10 cellular contexts compared by ENCODE assay signal in genomic region chr20:51023617-51024155, GRCh38. TPM values are rescaled to one million over a fixed set of nuclear protein-coding genes. Genes with fewer than 3 reads are reported as not detected.
DNase-seq lines count a peak whose midpoint lies in the region; ATAC-seq, FAIRE-seq and TF ChIP-seq lines count a peak whose summit lies in the region.
"Had no signal": no experiment of that assay in that cellular context is flagged by ENCODE, and none has a peak within 500 bp of the region (broad histone marks: within the 10 kb centered on the region; RNA-seq: fewer than 3 reads in every experiment).

No MANE protein-coding gene starts in this region.

- H3K4me1 Mint-ChIP-seq in MCF 10A (ENCODE audit: insufficient read depth, unreplicated experiment) = peaks cover 15% of the 10 kb centered on the region

- H3K9me3 ChIP-seq in heart left ventricle = no peaks in the 10 kb centered on the region
- H3K9me3 ChIP-seq in mucosa of rectum (ENCODE audit: control insufficient read depth in 2 of 2, low read length in 2 of 2) = no peaks in the 10 kb centered on the region
- no peaks in the 10 kb centered on the region for H3K9me3 ChIP-seq in vagina
- no peaks in the 10 kb centered on the region for H3K9me3 ChIP-seq in PC-9 (ENCODE audit: insufficient read depth, low read depth)

- H3K9me2 ChIP-seq in PC-9 (ENCODE audit: insufficient read depth) = no peaks in the 10 kb centered on the region

- peaks cover 9% of the 10 kb centered on the region for H3K36me3 Mint-ChIP-seq in MCF 10A (ENCODE audit: insufficient read depth, unreplicated experiment)

- no peaks in the 10 kb centered on the region for H3K9me3 Mint-ChIP-seq in MCF 10A (ENCODE audit: unreplicated experiment)

- BruUV-seq in MCF 10A (replicated peaks; lab: Mats Ljungman, UMichigan) = no TSS peak
- BruUV-seq in PC-9 (replicated peaks; lab: Mats Ljungman, UMichigan) = no TSS peak

- intact Hi-C loops in heart left ventricle (cut with DNase I) (no loop called here), Right ventricle myocardium inferior (cut with DNase I) (no loop called here), MCF 10A (cut with micrococcal nuclease) (no loop called here), vagina (cut with DNase I) (no loop called here), PC-9 (cut with micrococcal nuclease; ENCODE audit: unreplicated experiment) (no loop called here)

- H3K36me3 ChIP-seq in heart left ventricle (no peaks in the 10 kb centered on the region), mucosa of rectum (ENCODE audit: control insufficient read depth in 2 of 2, insufficient read depth in 2 of 2, low read length in 2 of 2) (no peaks in the 10 kb centered on the region), vagina (no peaks in the 10 kb centered on the region), PC-9 (ENCODE audit: low read depth) (no peaks in the 10 kb centered on the region)

- no peak overlapping the region for H3K27ac ChIP-seq in heart left ventricle
- H3K27ac ChIP-seq in mucosa of rectum (ENCODE audit: low read depth in 2 of 2, low read length in 2 of 2) = no peak overlapping the region
- H3K27ac ChIP-seq in vagina = no peak overlapping the region
- no peak overlapping the region for H3K27ac ChIP-seq in PC-9

- WGBS in heart left ventricle, 4 donors = 19 to 31% (median 24%) methylated on average over 22 to 30 of the region's 30 CpGs

- no peaks in the 10 kb centered on the region for H4K20me1 ChIP-seq in PC-9 (ENCODE audit: insufficient read depth)

- H3K27me3 ChIP-seq in heart left ventricle = peaks cover 20 to 92% (median 48%) of the 10 kb centered on the region in 9 donors
- peaks cover 19 to 27% of the 10 kb centered on the region in 2 donors for H3K27me3 ChIP-seq in mucosa of rectum (ENCODE audit: control insufficient read depth in 2 of 2, insufficient read depth in 2 of 2, low read length in 2 of 2)
- no peaks in the 10 kb centered on the region for H3K27me3 ChIP-seq in vagina
- peaks cover 85% of the 10 kb centered on the region for H3K27me3 ChIP-seq in PC-9 (ENCODE audit: insufficient read depth, low read depth)

- POLR2A ChIA-PET in MCF 10A (lab: Yijun Ruan, JAX) = interaction anchor here (0.6 to 1.0 kb wide), 2 partner anchors 31 to 403 kb away, joined by 3 to 4 read pairs; no protein-coding TSS in a partner anchor
- POLR2A ChIA-PET in PC-9 (lab: Charles Lee; ENCODE audit: unreplicated experiment) = no interaction called here

- DNase-seq in heart left ventricle = no peak
- DNase-seq in Right ventricle myocardium inferior (ENCODE audit: missing footprints) = no peak
- DNase-seq in MCF 10A (ENCODE audit: unreplicated experiment) = no peak
- DNase-seq in vagina (ENCODE audit: extremely low spot score in 2 of 2) = no peak
- no peak for DNase-seq in PC-9
- no peak for DNase-seq in frontal cortex (ENCODE audit: low spot score in 2 of 2)
- DNase-seq: DND-41 had no signal

- ATAC-seq in heart left ventricle = no peak
- ATAC-seq in Right ventricle myocardium inferior = no peak
- ATAC-seq in HG03280 (IDR thresholded peaks at IDR 0.05; ENCODE audit: unreplicated experiment) = no peak

- no peak for FAIRE-seq in frontal cortex (lab: Jason Lieb, UNC)
- FAIRE-seq: endometrium had no signal

- H3K4me3 ChIP-seq in heart left ventricle (peak overlapping the region in 11 of 12 donors; percentile 27 to 57 (median 52)), mucosa of rectum (ENCODE audit: low read length in 2 of 2) (peak overlapping the region; percentile 41 to 60), vagina (peak overlapping the region; percentile 49 to 50), PC-9 (no peak overlapping the region)

- no peak overlapping the region for H3K27ac Mint-ChIP-seq in MCF 10A (ENCODE audit: low read depth, unreplicated experiment)

- no peak overlapping the region for H2AFZ ChIP-seq in PC-9

- no peaks in the 10 kb centered on the region for H3F3A ChIP-seq in PC-9 (ENCODE audit: insufficient read depth, low read depth)

- peaks cover 11% of the 10 kb centered on the region for H3K27me3 Mint-ChIP-seq in MCF 10A (ENCODE audit: insufficient read depth, unreplicated experiment)

- H3K4me1 ChIP-seq in heart left ventricle (peaks cover 0 to 17% (median 6%) of the 10 kb centered on the region in 12 donors), mucosa of rectum (ENCODE audit: control insufficient read depth in 2 of 2, insufficient read depth in 2 of 2, low read length in 2 of 2) (peaks cover 0 to 3% of the 10 kb centered on the region in 2 donors), vagina (peaks cover 17% of the 10 kb centered on the region), PC-9 (replicated peaks; ENCODE audit: insufficient read depth) (no peaks in the 10 kb centered on the region)

- TF ChIP-seq CTCF in heart left ventricle (IDR thresholded peaks at IDR 0.05) (no peak), MCF 10A (IDR thresholded peaks at IDR 0.05; ENCODE audit: unreplicated experiment) (no peak), vagina (IDR thresholded peaks at IDR 0.05) (no peak), PC-9 (conservative IDR thresholded peaks at IDR 0.05) (no peak)

- H3K4me2 ChIP-seq in PC-9 = no peak overlapping the region

- CTCF ChIA-PET in MCF 10A (lab: Yijun Ruan, JAX) (interaction anchor here (0.6 to 0.7 kb wide), 2 partner anchors 76 to 302 kb away, joined by 3 read pairs; no protein-coding TSS in a partner anchor), PC-9 (lab: Charles Lee) (no interaction called here)

- TF ChIP-seq POLR2A in heart left ventricle (IDR thresholded peaks at IDR 0.05) (no peak), vagina (IDR thresholded peaks at IDR 0.05) (no peak)

- H3K4me3 Mint-ChIP-seq in MCF 10A (ENCODE audit: unreplicated experiment) = peak overlapping the region; percentile 71

- no peaks in the 10 kb centered on the region for H3K79me2 ChIP-seq in PC-9 (ENCODE audit: low read depth)

- H3K9ac ChIP-seq in mucosa of rectum (ENCODE audit: low read depth in 1 of 2, low read length in 2 of 2) = peak overlapping the region in 1 of 2 donors; percentile 64

RNA-seq across cellular contexts. Expression of gene KCNG1, which starts 0.8 kb away (rescaled TPM):
- under 1 TPM in 7 of 9 donors, not detected in 2; 0.10 to 0.59 (median 0.38) TPM for total RNA-seq in heart left ventricle
- polyA plus RNA-seq in heart left ventricle = under 1 TPM; 0.11 to 0.64 TPM
- total RNA-seq in Right ventricle myocardium inferior = 0.32 TPM
- 24.8 and 30.6 TPM in 2 replicates for total RNA-seq in MCF 10A (2022)
- 7.9 TPM for total RNA-seq in vagina
- total RNA-seq in PC-9 (2021) = 0.55 TPM in 1 of 2 replicates, not detected in the other
- total RNA-seq in frontal cortex = 22.4 TPM
